Comparison of ENCODE assay signal across 8 cellular contexts in the genomic region with DNA sequence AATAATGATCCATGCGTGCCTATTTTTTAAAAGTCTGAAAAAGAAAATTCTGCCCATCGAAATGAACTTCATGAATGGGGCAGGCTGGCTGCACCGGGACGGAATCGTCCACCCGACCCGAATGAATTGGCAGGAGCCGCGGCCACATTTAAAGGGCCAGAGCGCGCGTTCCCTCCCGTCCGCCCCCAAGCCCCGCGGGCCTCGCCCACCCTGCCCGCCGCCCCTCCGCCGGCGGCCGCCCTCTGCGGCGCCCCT. TPM values are rescaled to one million over a fixed set of nuclear protein-coding genes. Genes with fewer than 3 reads are reported as not detected.
DNase-seq lines count a peak whose midpoint lies in the region; ATAC-seq and TF ChIP-seq lines count a peak whose summit lies in the region.

No MANE protein-coding gene starts in this region.

- H3K4me3 Mint-ChIP-seq in natural killer cell treated with Interleukin-12 subunit alpha and Interleukin-12 subunit beta and Interleukin-15 and Interleukin-18, amount 100 ng/mL, for 72 hours: peak overlapping the region; percentile 98

- H3K9me3 Mint-ChIP-seq in natural killer cell treated with Interleukin-12 subunit alpha and Interleukin-12 subunit beta and Interleukin-15 and Interleukin-18, amount 100 ng/mL, for 72 hours: no peaks in the 10 kb centered on the region

- peak; percentile 16 for ATAC-seq in GM19324 (IDR thresholded peaks at IDR 0.05; ENCODE audit: low FRiP score, unreplicated experiment)
- ATAC-seq in HG03439 (IDR thresholded peaks at IDR 0.05; ENCODE audit: unreplicated experiment): peak; percentile 8
- no peak for ATAC-seq in natural killer cell treated with Interleukin-12 subunit alpha and Interleukin-12 subunit beta and Interleukin-15 and Interleukin-18, amount 100 ng/mL, for 72 hours
- no peak for ATAC-seq in omental fat pad (ENCODE audit: low FRiP score)

- H3K27me3 Mint-ChIP-seq in natural killer cell treated with Interleukin-12 subunit alpha and Interleukin-12 subunit beta and Interleukin-15 and Interleukin-18, amount 100 ng/mL, for 72 hours: peaks cover 15% of the 10 kb centered on the region in 2 donors

- no peak for TF ChIP-seq CTCF in colonic mucosa (IDR thresholded peaks at IDR 0.05)
- TF ChIP-seq CTCF in omental fat pad (IDR thresholded peaks at IDR 0.05): no peak

- no peaks in the 10 kb centered on the region for H3K36me3 Mint-ChIP-seq in natural killer cell treated with Interleukin-12 subunit alpha and Interleukin-12 subunit beta and Interleukin-15 and Interleukin-18, amount 100 ng/mL, for 72 hours

- peak overlapping the region in 1 of 2 donors; percentile 19 for H3K9ac ChIP-seq in colonic mucosa (ENCODE audit: low read depth in 2 of 2, low read length in 2 of 2)

- peaks cover 23% of the 10 kb centered on the region for H3K4me1 ChIP-seq in colonic mucosa

- peaks cover 86% of the 10 kb centered on the region for H3K27me3 ChIP-seq in colonic mucosa

- H3K36me3 ChIP-seq in colonic mucosa: no peaks in the 10 kb centered on the region

- peak overlapping the region; percentile 46 for H3K4me3 ChIP-seq in colonic mucosa

- no peak overlapping the region for H3K27ac ChIP-seq in colonic mucosa

- H3K9me3 ChIP-seq in colonic mucosa: no peaks in the 10 kb centered on the region

- peaks cover 41 to 43% of the 10 kb centered on the region in 2 donors for H3K4me1 Mint-ChIP-seq in natural killer cell treated with Interleukin-12 subunit alpha and Interleukin-12 subunit beta and Interleukin-15 and Interleukin-18, amount 100 ng/mL, for 72 hours (ENCODE audit: low read depth in 2 of 2)

- peak; percentile 80 for DNase-seq in 8988T
- DNase-seq in colonic mucosa: no peak
- DNase-seq in natural killer cell treated with Interleukin-12 subunit alpha and Interleukin-12 subunit beta and Interleukin-15 and Interleukin-18, amount 100 ng/mL, for 72 hours (ENCODE audit: low spot score): no peak
- no peak for DNase-seq in GF-D8 (lab: John Stamatoyannopoulos, UW)
- DNase-seq in omental fat pad (ENCODE audit: low spot score): no peak
- DNase-seq in OCI-M1 (lab: John Stamatoyannopoulos, UW): no peak

- intact Hi-C loops in colonic mucosa (cut with DNase I): no loop called here

- H3K27ac Mint-ChIP-seq in natural killer cell treated with Interleukin-12 subunit alpha and Interleukin-12 subunit beta and Interleukin-15 and Interleukin-18, amount 100 ng/mL, for 72 hours: peak overlapping the region; percentile 84 to 99

RNA-seq across cellular contexts. Expression of gene GATA3, which starts 0.3 kb away (rescaled TPM):
- total RNA-seq in colonic mucosa (under 1 TPM; 0.48 to 0.54 TPM), omental fat pad (1 to 10 TPM in 3 of 4 donors, under 1 TPM in 1; 0.28 to 3.1 (median 1.3) TPM)
- 10 to 100 TPM in 1 of 2 donors, 1 to 10 TPM in 1; 7.6 to 10.9 TPM for total RNA-seq in natural killer cell treated with Interleukin-12 subunit alpha and Interleukin-12 subunit beta and Interleukin-15 and Interleukin-18, amount 100 ng/mL, for 72 hours

Comparison
In these comparisons a context has a peak if more than half of its experiments do, and no peak if none do; other contexts are left out.
1. ATAC-seq: peak in GM19324 (single experiment) and HG03439 (single experiment); none in natural killer cell treated with Interleukin-12 subunit alpha and Interleukin-12 subunit beta and Interleukin-15 and Interleukin-18, amount 100 ng/mL, for 72 hours (0 of 2) and omental fat pad (single experiment).